ENCODE assay signal across 8 cellular contexts in genomic region chr3:73086071-73086494, GRCh38. TPM values are rescaled to one million over a fixed set of nuclear protein-coding genes. Genes with fewer than 3 reads are reported as not detected.
DNase-seq lines count a peak whose midpoint lies in the region; ATAC-seq, FAIRE-seq and TF ChIP-seq lines count a peak whose summit lies in the region.

No MANE protein-coding gene starts in this region.

- H3K4me3 Mint-ChIP-seq in natural killer cell treated with Interleukin-12 subunit alpha and Interleukin-12 subunit beta and Interleukin-15 and Interleukin-18, amount 100 ng/mL, for 72 hours, result no peak overlapping the region

- WGBS in esophagus muscularis mucosa, result 25% methylated on average over 8 of the region's 8 CpGs
- WGBS in transverse colon (ENCODE audit: low coverage in 1 of 2), 2 donors, result 24 to 29% methylated on average over 8 of the region's 8 CpGs

- no peaks in the 10 kb centered on the region for H3K36me3 Mint-ChIP-seq in natural killer cell treated with Interleukin-12 subunit alpha and Interleukin-12 subunit beta and Interleukin-15 and Interleukin-18, amount 100 ng/mL, for 72 hours

- peaks cover 4 to 7% of the 10 kb centered on the region in 2 donors for H3K4me1 Mint-ChIP-seq in natural killer cell treated with Interleukin-12 subunit alpha and Interleukin-12 subunit beta and Interleukin-15 and Interleukin-18, amount 100 ng/mL, for 72 hours (ENCODE audit: low read depth in 2 of 2)

- peaks cover 0 to 8% (median 4%) of the 10 kb centered on the region in 4 donors for H3K4me1 ChIP-seq in esophagus muscularis mucosa
- H3K4me1 ChIP-seq in transverse colon, result peaks cover 0 to 7% (median 2%) of the 10 kb centered on the region in 4 donors

- in situ Hi-C loops in transverse colon (cut with MboI; ENCODE audit: low pct_ligation_motif_present in 1 of 4, low pct_unique_long_range_greater_than_20kb in 1 of 4, low sequenced_read_pairs in 3 of 4), result loop anchor here in 2 of 4 donors (10.0 to 25.0 kb wide), 4 partner anchors 151 to 1374 kb away; no protein-coding TSS in a partner anchor

- TF ChIP-seq CTCF in 22Rv1 (IDR thresholded peaks at IDR 0.05) (peak; percentile 86), esophagus muscularis mucosa (IDR thresholded peaks at IDR 0.05) (peak; percentile 75 to 82 (median 77)), transverse colon (IDR thresholded peaks at IDR 0.05) (peak; percentile 76 to 88 (median 83))

- no peak overlapping the region for H3K27ac Mint-ChIP-seq in natural killer cell treated with Interleukin-12 subunit alpha and Interleukin-12 subunit beta and Interleukin-15 and Interleukin-18, amount 100 ng/mL, for 72 hours

- H3K4me3 ChIP-seq in esophagus muscularis mucosa (peak overlapping the region in 1 of 4 donors; percentile 19), transverse colon (no peak overlapping the region)

- H3K9me3 ChIP-seq in esophagus muscularis mucosa, result no peaks in the 10 kb centered on the region
- no peaks in the 10 kb centered on the region for H3K9me3 ChIP-seq in transverse colon

- intact Hi-C loops in esophagus muscularis mucosa (cut with DNase I) (loop anchor here (5.0 to 10.0 kb wide), 2 partner anchors 149 to 231 kb away; no protein-coding TSS in a partner anchor), transverse colon (cut with DNase I; ENCODE audit: low total_unique reads) (no loop called here)

- peaks cover 5 to 8% of the 10 kb centered on the region in 2 donors for H3K27me3 Mint-ChIP-seq in natural killer cell treated with Interleukin-12 subunit alpha and Interleukin-12 subunit beta and Interleukin-15 and Interleukin-18, amount 100 ng/mL, for 72 hours

- TF ChIP-seq EP300 in esophagus muscularis mucosa (IDR thresholded peaks at IDR 0.05), result no peak
- no peak for TF ChIP-seq EP300 in transverse colon (IDR thresholded peaks at IDR 0.05; ENCODE audit: low read depth)

- no peak overlapping the region for H3K27ac ChIP-seq in 22Rv1
- H3K27ac ChIP-seq in esophagus muscularis mucosa (replicated peaks in 1 of 4), result no peak overlapping the region
- no peak overlapping the region for H3K27ac ChIP-seq in transverse colon

- H3K36me3 ChIP-seq in esophagus muscularis mucosa (no peaks in the 10 kb centered on the region), transverse colon (no peaks in the 10 kb centered on the region)

- H3K9me3 Mint-ChIP-seq in natural killer cell treated with Interleukin-12 subunit alpha and Interleukin-12 subunit beta and Interleukin-15 and Interleukin-18, amount 100 ng/mL, for 72 hours, result no peaks in the 10 kb centered on the region

- no peak for DNase-seq in GM12892 (ENCODE audit: insufficient read length)
- peak; percentile 30 for DNase-seq in NCI-H748 (lab: John Stamatoyannopoulos, UW; ENCODE audit: unreplicated experiment)
- peak; percentile 28 for DNase-seq in activated T-cell treated with anti-CD3 and anti-CD28 coated beads for 24 hours (ENCODE audit: low read depth)
- no peak for DNase-seq in esophagus muscularis mucosa (ENCODE audit: extremely low spot score)
- no peak for DNase-seq in natural killer cell treated with Interleukin-12 subunit alpha and Interleukin-12 subunit beta and Interleukin-15 and Interleukin-18, amount 100 ng/mL, for 72 hours (ENCODE audit: low spot score)
- DNase-seq in transverse colon, result peak; percentile 42

- H3K27me3 ChIP-seq in esophagus muscularis mucosa (no peaks in the 10 kb centered on the region), transverse colon (no peaks in the 10 kb centered on the region)

- ATAC-seq in natural killer cell treated with Interleukin-12 subunit alpha and Interleukin-12 subunit beta and Interleukin-15 and Interleukin-18, amount 100 ng/mL, for 72 hours, result peak; percentile 71 to 72
- no peak for ATAC-seq in GM21723 (IDR thresholded peaks at IDR 0.05; ENCODE audit: unreplicated experiment)

- TF ChIP-seq POLR2A in GM12892 (IDR thresholded peaks at IDR 0.05; ENCODE audit: low read depth, low read length) (no peak), esophagus muscularis mucosa (IDR thresholded peaks at IDR 0.05; ENCODE audit: low read depth) (no peak), transverse colon (IDR thresholded peaks at IDR 0.05) (no peak)

- peak; percentile 74 for FAIRE-seq in GM12892 (lab: Jason Lieb, UNC)

RNA-seq across cellular contexts. Expression of gene EBLN2, which starts 24.6 kb away (rescaled TPM):
- polyA plus RNA-seq in GM12892 (2012; ENCODE audit: missing spikeins), result 2.4 TPM
- 1 to 10 TPM; 1.0 to 2.8 (median 2.4) TPM for total RNA-seq in esophagus muscularis mucosa
- 10 to 100 TPM; 10.3 to 15.5 TPM for total RNA-seq in natural killer cell treated with Interleukin-12 subunit alpha and Interleukin-12 subunit beta and Interleukin-15 and Interleukin-18, amount 100 ng/mL, for 72 hours
- 10 to 100 TPM in 3 of 4 donors, 1 to 10 TPM in 1; 4.5 to 19.4 (median 13.7) TPM for total RNA-seq in transverse colon

Comparison
In these comparisons a context has a peak if more than half of its experiments do, and no peak if none do; other contexts are left out.
1. DNase-seq: peak in NCI-H748 (single experiment), activated T-cell treated with anti-CD3 and anti-CD28 coated beads for 24 hours (single experiment) and transverse colon (single experiment); none in GM12892 (single experiment), esophagus muscularis mucosa (single experiment) and natural killer cell treated with Interleukin-12 subunit alpha and Interleukin-12 subunit beta and Interleukin-15 and Interleukin-18, amount 100 ng/mL, for 72 hours (single experiment).
2. Peak in every context shown above with its lines, with median percentiles within 50 percentile points of each other: CTCF ChIP-seq.